Comparison of ENCODE assay signal across 22 cellular contexts in the genomic region with DNA sequence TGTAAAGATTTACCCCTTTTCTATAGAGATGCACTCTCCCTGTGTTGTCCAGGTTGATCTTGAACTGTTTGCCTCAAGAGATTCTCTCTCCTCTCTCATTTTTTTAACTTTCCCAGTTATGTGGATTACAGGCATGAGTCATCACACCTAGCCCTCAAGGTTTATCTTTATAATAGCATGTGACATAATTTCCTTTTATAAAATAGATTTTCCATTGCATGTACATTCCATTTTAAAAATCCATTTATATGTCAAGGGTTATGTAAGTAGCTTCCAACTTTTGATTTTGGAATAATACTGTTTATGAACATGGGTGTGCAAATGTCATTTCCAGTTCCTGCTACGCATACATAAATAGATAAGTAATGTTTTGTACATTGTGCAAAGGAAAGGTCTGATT. TPM values are rescaled to one million over a fixed set of nuclear protein-coding genes. Genes with fewer than 3 reads are reported as not detected.
DNase-seq lines count a peak whose midpoint lies in the region; ATAC-seq and TF ChIP-seq lines count a peak whose summit lies in the region.
"Had no signal": no experiment of that assay in that cellular context is flagged by ENCODE, and none has a peak within 500 bp of the region (broad histone marks: within the 10 kb centered on the region; RNA-seq: fewer than 3 reads in every experiment).

No MANE protein-coding gene starts in this region.

- BruUV-seq in OCI-LY7 (replicated peaks; lab: Mats Ljungman, UMichigan): no TSS peak

- no peaks in the 10 kb centered on the region for H3K36me3 Mint-ChIP-seq in natural killer cell

- peaks cover 10% of the 10 kb centered on the region for H3K79me2 ChIP-seq in OCI-LY7 (ENCODE audit: insufficient read depth, low read depth, low read length)
- peaks cover 5% of the 10 kb centered on the region for H3K79me2 ChIP-seq in MM.1S (ENCODE audit: low read length)

- H3K9me3 Mint-ChIP-seq in natural killer cell: peaks cover 0 to 4% of the 10 kb centered on the region in 2 donors

- peaks cover 56 to 69% of the 10 kb centered on the region in 2 donors for H3K4me1 Mint-ChIP-seq in natural killer cell

- no peak overlapping the region for H3K27ac ChIP-seq in HEK293 (ENCODE audit: extremely low read depth, low read depth, low read length)
- no peak overlapping the region for H3K27ac ChIP-seq in OCI-LY7 (ENCODE audit: low read depth, low read length, poor library complexity, severe bottlenecking)
- no peak overlapping the region for H3K27ac ChIP-seq in MM.1S (ENCODE audit: low read length)
- no peak overlapping the region for H3K27ac ChIP-seq in effector memory CD4-positive, alpha-beta T cell (ENCODE audit: insufficient read depth, low read length, poor library complexity, severe bottlenecking)
- H3K27ac ChIP-seq: coronary artery, prostate gland, SJSA1, thoracic aorta had no signal

- intact Hi-C loops in OCI-LY7 (cut with micrococcal nuclease; ENCODE audit: unreplicated experiment): loop anchor here (10.0 kb wide), 1 partner anchor 196 kb away; the partner anchor contains the start of genes ATP5ME and MYL5
- intact Hi-C loops in natural killer cell (cut with micrococcal nuclease): no loop called here

- POLR2A ChIA-PET in HEK293 (lab: Yijun Ruan, JAX) (no interaction called here), OCI-LY7 (lab: Charles Lee) (interaction anchor here (0.7 kb wide), 1 partner anchor 107 kb away, joined by 5 read pairs; no protein-coding TSS in a partner anchor)

- no peaks in the 10 kb centered on the region for H3F3A ChIP-seq in MM.1S (ENCODE audit: insufficient read depth, low read length)

- peak overlapping the region; percentile 70 to 87 for H3K27ac Mint-ChIP-seq in natural killer cell
- H3K27ac Mint-ChIP-seq: activated CD4-positive, alpha-beta T cell treated with anti-CD3 and anti-CD28 coated beads for 36 hours; nephron; stimulated activated effector memory CD8-positive, alpha-beta T cell treated with anti-CD3 and anti-CD28 coated beads, Interleukin-12 subunit alpha, Interleukin-12 subunit beta, amount 100 ng/mL, for 72 hours had no signal

- H2AFZ ChIP-seq in OCI-LY7 (ENCODE audit: low read length) (no peak overlapping the region), MM.1S (ENCODE audit: low read length) (no peak overlapping the region)

- TF ChIP-seq CTCF in HEK293 (tag by site-specific recombination; IDR thresholded peaks at IDR 0.05) (no peak), OCI-LY7 (conservative IDR thresholded peaks at IDR 0.05; ENCODE audit: low read length) (no peak), choroid plexus epithelial cell (conservative IDR thresholded peaks at IDR 0.05; ENCODE audit: low read depth, low read length) (no peak), natural killer cell (IDR thresholded peaks at IDR 0.05) (no peak), MM.1S (IDR thresholded peaks at IDR 0.05; ENCODE audit: low read length) (no peak)

- no peaks in the 10 kb centered on the region for H3K9me2 ChIP-seq in OCI-LY7 (ENCODE audit: insufficient read depth, low read length)
- H3K9me2 ChIP-seq in MM.1S (replicated peaks; ENCODE audit: insufficient read depth, low read length): no peaks in the 10 kb centered on the region

- H3K36me3 ChIP-seq in HEK293 (ENCODE audit: control insufficient read depth in 2 of 2, insufficient read depth in 1 of 2, low read length in 2 of 2) (no peaks in the 10 kb centered on the region; a peak in 1 of 3 replicates), OCI-LY7 (ENCODE audit: insufficient read depth, low read length) (peaks cover 31% of the 10 kb centered on the region), MM.1S (replicated peaks; ENCODE audit: insufficient read depth, low read length) (no peaks in the 10 kb centered on the region)
- H3K36me3 ChIP-seq in effector memory CD4-positive, alpha-beta T cell (ENCODE audit: control insufficient read depth, insufficient read depth, low read length): no peaks in the 10 kb centered on the region
- H3K36me3 ChIP-seq: BE2C, HAP-1, prostate gland, thoracic aorta had no signal

- H3K4me3 Mint-ChIP-seq in natural killer cell: peak overlapping the region; percentile 15
- H3K4me3 Mint-ChIP-seq: activated CD4-positive, alpha-beta T cell treated with anti-CD3 and anti-CD28 coated beads for 36 hours; nephron; stimulated activated effector memory CD8-positive, alpha-beta T cell treated with anti-CD3 and anti-CD28 coated beads, Interleukin-12 subunit alpha, Interleukin-12 subunit beta, amount 100 ng/mL, for 72 hours had no signal

- CTCF ChIA-PET in HEK293 (lab: Yijun Ruan, JAX) (no interaction called here), OCI-LY7 (lab: Charles Lee; ENCODE audit: unreplicated experiment) (no interaction called here)

- no peaks in the 10 kb centered on the region for H3K4me1 ChIP-seq in HEK293 (ENCODE audit: control insufficient read depth, insufficient read depth, low read length)
- H3K4me1 ChIP-seq in OCI-LY7 (ENCODE audit: insufficient read depth, low read length, poor library complexity, severe bottlenecking): peaks cover 32% of the 10 kb centered on the region
- no peaks in the 10 kb centered on the region for H3K4me1 ChIP-seq in MM.1S (ENCODE audit: low read length)
- H3K4me1 ChIP-seq in effector memory CD4-positive, alpha-beta T cell (ENCODE audit: control insufficient read depth, insufficient read depth, low read length, poor library complexity, severe bottlenecking): peaks cover under 1% of the 10 kb centered on the region
- H3K4me1 ChIP-seq: BE2C, prostate gland, SJSA1 had no signal

- ATAC-seq in natural killer cell: no peak
- ATAC-seq: activated CD4-positive, alpha-beta T cell treated with anti-CD3 and anti-CD28 coated beads for 36 hours; stimulated activated effector memory CD8-positive, alpha-beta T cell treated with anti-CD3 and anti-CD28 coated beads, Interleukin-12 subunit alpha, Interleukin-12 subunit beta, amount 100 ng/mL, for 72 hours had no signal

- 0 out of 2 replicates have a peak overlapping the region, but pooled peaks have one; percentile 4 for H3K4me2 ChIP-seq in OCI-LY7 (ENCODE audit: low read length)
- H3K4me2 ChIP-seq in MM.1S (ENCODE audit: low read depth, low read length): no peak overlapping the region

- H3K27me3 ChIP-seq in MM.1S (replicated peaks; ENCODE audit: insufficient read depth, low read length): no peaks in the 10 kb centered on the region
- no peaks in the 10 kb centered on the region for H3K27me3 ChIP-seq in effector memory CD4-positive, alpha-beta T cell (replicated peaks; ENCODE audit: control insufficient read depth, insufficient read depth, low read length, poor library complexity, severe bottlenecking)
- H3K27me3 ChIP-seq: BE2C, SJSA1 had no signal

- H4K20me1 ChIP-seq in OCI-LY7 (ENCODE audit: insufficient read depth, low read length) (no peaks in the 10 kb centered on the region), MM.1S (ENCODE audit: insufficient read depth, low read length) (no peaks in the 10 kb centered on the region)

- H3K4me3 ChIP-seq in HEK293 (ENCODE audit: low read depth, low read length) (no peak overlapping the region), OCI-LY7 (ENCODE audit: low read depth, low read length, poor library complexity, severe bottlenecking) (no peak overlapping the region), choroid plexus epithelial cell (ENCODE audit: low read depth, low read length) (no peak overlapping the region), MM.1S (ENCODE audit: low read length) (no peak overlapping the region)
- H3K4me3 ChIP-seq in effector memory CD4-positive, alpha-beta T cell (ENCODE audit: insufficient read depth, low read depth, low read length, poor library complexity, severe bottlenecking): no peak overlapping the region
- H3K4me3 ChIP-seq: coronary artery, HAP-1, prostate gland, SJSA1, thoracic aorta had no signal

- H3K9ac ChIP-seq in MM.1S (ENCODE audit: low read length): no peak overlapping the region

- DNase-seq in OCI-LY7 (ENCODE audit: low spot score): no peak
- DNase-seq in choroid plexus epithelial cell (ENCODE audit: low read depth): peak; percentile 55
- DNase-seq in natural killer cell: no peak
- no peak for DNase-seq in epidermal melanocyte (ENCODE audit: insufficient read length, low spot score)
- no peak for DNase-seq in SIG-M5 treated with dmso at 0.1 percent for 504 hours (lab: John Stamatoyannopoulos, UW; ENCODE audit: unreplicated experiment)
- DNase-seq in MM.1S: no peak
- DNase-seq in effector memory CD4-positive, alpha-beta T cell: no peak
- DNase-seq: activated CD4-positive, alpha-beta T cell treated with anti-CD3 and anti-CD28 coated beads for 36 hours; activated effector memory CD4-positive, alpha-beta T cell treated with anti-CD3 and anti-CD28 coated beads, Interleukin-2, amount 50 U/mL, for 16 hours; anterior cingulate cortex; BE2C; glutamatergic neuron; NCI-H187; T-helper 9 cell had no signal

- no peaks in the 10 kb centered on the region for H3K27me3 Mint-ChIP-seq in natural killer cell (ENCODE audit: low read depth in 2 of 2)
- H3K27me3 Mint-ChIP-seq: activated CD4-positive, alpha-beta T cell treated with anti-CD3 and anti-CD28 coated beads for 36 hours had no signal

- H3K9me3 ChIP-seq in HEK293 (ENCODE audit: control insufficient read depth, insufficient read depth, low read depth, low read length) (no peaks in the 10 kb centered on the region), OCI-LY7 (ENCODE audit: low read length) (peaks cover 18% of the 10 kb centered on the region), MM.1S (replicated peaks; ENCODE audit: insufficient read depth, low read length) (no peaks in the 10 kb centered on the region)
- H3K9me3 ChIP-seq in effector memory CD4-positive, alpha-beta T cell (ENCODE audit: control insufficient read depth, low read length): peaks cover 18% of the 10 kb centered on the region
- H3K9me3 ChIP-seq: BE2C, HAP-1, prostate gland, SJSA1 had no signal

TF ChIP-seq in HEK293, 187 proteins besides CTCF, POLR2A, EP300 and RAD21 (continues in another document):
- TF ChIP-seq ZNF707 (tag by site-specific recombination; IDR thresholded peaks at IDR 0.05) (no peak), ZNF362 (tag by site-specific recombination; IDR thresholded peaks at IDR 0.05) (0 out of 2 replicates have a peak, but pooled peaks have one; percentile 21), KLF1 (tag by site-specific recombination; IDR thresholded peaks at IDR 0.05) (no peak), ZBTB20 (tag by site-specific recombination; IDR thresholded peaks at IDR 0.05) (no peak), ZNF404 (tag by site-specific recombination; IDR thresholded peaks at IDR 0.05) (no peak)

RNA-seq across cellular contexts. Expression of gene ZNF721, which starts 20.6 kb away (rescaled TPM):
- 48.1 and 51.1 TPM in 2 replicates for total RNA-seq in OCI-LY7 (2014; rRNA removed; shearing (Covaris generic))
- total RNA-seq in OCI-LY7 (2022) (64.1 and 67.2 TPM in 2 replicates), natural killer cell (10 to 100 TPM; 35.0 to 49.9 (median 37.3) TPM)

RNA-seq across cellular contexts. Expression of gene PIGG, which starts 20.6 kb away (rescaled TPM):
- 30.9 and 32.0 TPM in 2 replicates for total RNA-seq in OCI-LY7 (2014; rRNA removed; shearing (Covaris generic))
- total RNA-seq in OCI-LY7 (2022): 60.6 and 60.7 TPM in 2 replicates
- total RNA-seq in natural killer cell: 10 to 100 TPM; 71.9 to 82.9 (median 81.3) TPM
